ENCODE assay signal across 12 cellular contexts in the genomic region with DNA sequence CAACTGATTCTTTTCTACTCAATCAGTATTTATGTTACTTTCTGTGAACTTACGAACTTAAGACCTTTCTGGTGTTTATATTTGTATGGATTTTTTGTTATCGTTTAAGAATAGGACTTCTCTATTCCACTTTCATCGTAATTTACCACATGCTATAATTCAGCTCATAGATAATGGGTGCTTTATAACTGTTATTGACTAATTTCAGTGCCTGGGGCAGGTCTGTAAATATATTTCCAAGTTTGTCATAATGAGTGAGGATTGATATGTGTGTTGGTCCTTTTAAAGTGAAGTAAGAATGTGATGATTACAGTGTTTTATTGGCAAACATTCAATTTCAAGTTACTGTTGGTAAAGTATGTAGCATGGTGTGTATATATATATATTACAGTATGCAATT.
DNase-seq lines count a peak whose midpoint lies in the region; ATAC-seq and TF ChIP-seq lines count a peak whose summit lies in the region.
"Had no signal": no experiment of that assay in that cellular context is flagged by ENCODE, and none has a peak within 500 bp of the region (broad histone marks: within the 10 kb centered on the region; RNA-seq: fewer than 3 reads in every experiment).

No MANE protein-coding gene starts in this region.

- TF ChIP-seq CTCF in VCaP (conservative IDR thresholded peaks at IDR 0.05), result no peak

- DNase-seq in NCI-H748 (lab: John Stamatoyannopoulos, UW; ENCODE audit: unreplicated experiment) (peak; percentile 9), NCI-H748 treated with DMSO at 0.1 percent for 48 hours (lab: John Stamatoyannopoulos, UW) (no peak), NCI-H2081 (lab: John Stamatoyannopoulos, UW) (peak; percentile 62 to 89), amygdala (lab: John Stamatoyannopoulos, UW) (no peak), SW480 (ENCODE audit: low spot score) (no peak), activated gamma-delta T cell treated with Interleukin-2 at 50 U/mL for 16 hours (no peak)
- DNase-seq: CD8-positive, alpha-beta T cell; COR-L47; H9 had no signal

- H3K27ac ChIP-seq in VCaP, result peak overlapping the region; percentile 98; the same call in 1 of the 2 replicates
- H3K27ac ChIP-seq: BLaER1 treated with 17β-estradiol and CSF1 and Interleukin-3, amounts not matched to agents 10 nM and 100 nM had no signal

- ATAC-seq in HG02610 (IDR thresholded peaks at IDR 0.05; ENCODE audit: unreplicated experiment), result no peak
- ATAC-seq: CD8-positive, alpha-beta T cell had no signal

Comparison
In these comparisons a context has a peak if more than half of its experiments do, and no peak if none do; other contexts are left out.
1. DNase-seq: peak in NCI-H748 (single experiment) and NCI-H2081 (2 of 2); none in NCI-H748 treated with DMSO at 0.1 percent for 48 hours (single experiment), amygdala (0 of 56), SW480 (single experiment) and activated gamma-delta T cell treated with Interleukin-2 at 50 U/mL for 16 hours (single experiment).